In the genomic region with DNA sequence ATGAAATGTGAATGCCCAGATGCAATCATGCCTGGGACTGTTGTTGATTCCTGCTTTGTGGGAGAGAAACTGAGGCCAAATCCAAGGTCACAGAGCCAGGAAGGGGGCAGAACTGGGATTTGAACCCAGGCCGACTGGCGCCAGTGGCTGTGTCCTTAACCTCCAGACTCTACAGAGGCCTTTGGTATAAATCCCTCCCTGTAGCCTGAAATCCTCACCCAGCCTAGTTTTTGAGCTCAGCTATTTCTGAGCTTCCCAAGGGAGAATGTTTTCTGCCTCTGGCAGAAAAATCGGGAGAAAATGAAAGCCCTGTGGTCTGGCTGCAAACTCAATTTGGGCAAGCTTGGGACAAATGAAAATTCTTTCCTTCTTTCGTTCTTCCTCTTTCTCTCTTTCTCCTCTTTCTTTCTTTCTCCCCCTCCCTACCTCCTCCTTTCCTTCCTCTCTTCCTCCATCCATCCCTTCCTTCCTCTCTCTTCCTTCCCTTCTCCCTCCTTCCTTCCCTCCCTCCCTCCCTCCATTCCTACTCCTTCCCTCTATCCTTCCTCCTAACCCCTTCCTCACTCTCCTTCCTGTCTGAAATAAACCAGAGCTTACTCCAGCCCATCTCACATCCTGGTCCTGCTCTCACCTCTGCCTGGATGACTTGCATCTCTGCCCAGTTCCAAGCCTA, we compare ENCODE assay signal across 32 cellular contexts. TPM values are rescaled to one million over a fixed set of nuclear protein-coding genes. Genes with fewer than 3 reads are reported as not detected.
A peak's percentile ranks its signal among the peaks of the same experiment; 100 is the strongest.
DNase-seq lines count a peak whose midpoint lies in the region; ATAC-seq, FAIRE-seq and TF ChIP-seq lines count a peak whose summit lies in the region.
"Had no signal": no experiment of that assay in that cellular context is flagged by ENCODE, and none has a peak within 500 bp of the region (broad histone marks: within the 10 kb centered on the region; RNA-seq: fewer than 3 reads in every experiment).

No MANE protein-coding gene starts in this region.

- WGBS in right cardiac atrium = 47% methylated on average over 4 of the region's 4 CpGs
- WGBS in K562 (ENCODE audit: insufficient coverage, low coverage, missing lambda C conversion rate) = 60% methylated on average over 3 of the region's 4 CpGs
- no CpG with 5 or more reads among the region's 4 CpGs for WGBS in H9 (ENCODE audit: extremely low coverage, insufficient read length, low lambda C conversion rate)

- H2BK5ac ChIP-seq in H9 (ENCODE audit: insufficient read length, low read length) = no peak overlapping the region

- no peak overlapping the region for H3T11ph ChIP-seq in H9 (ENCODE audit: low read length)

- peaks cover 3% of the 10 kb centered on the region for H3K23me2 ChIP-seq in H9 (ENCODE audit: insufficient read length, low read depth, low read length, poor library complexity, severe bottlenecking)

- H3K4me1 ChIP-seq in right cardiac atrium (ENCODE audit: control insufficient read depth, insufficient read depth, low read length) (no peaks in the 10 kb centered on the region), K562 (replicated peaks in 1 of 2; ENCODE audit: control insufficient read depth in 2 of 2, insufficient read depth in 2 of 2, low read length in 2 of 2) (peaks cover 31 to 36% of the 10 kb centered on the region in 2 experiments), H9 (ENCODE audit: insufficient read depth, low read length) (peaks cover 2% of the 10 kb centered on the region; the same call in 1 of the 2 replicates)
- H3K4me1 ChIP-seq: parathyroid adenoma, uterus had no signal

- FAIRE-seq in K562 (lab: Jason Lieb, UNC) = no peak
- FAIRE-seq: A204.1, endothelial cell of umbilical vein, keratinocyte had no signal

- H3K4me3 ChIP-seq in right cardiac atrium (ENCODE audit: low read length) (no peak overlapping the region), K562 (no peak overlapping the region)
- H3K4me3 ChIP-seq: SK-N-MC, uterus had no signal

- intact Hi-C loops in right cardiac atrium (cut with DNase I) (no loop called here), Right ventricle myocardium inferior (cut with DNase I) (no loop called here), K562 (cut with micrococcal nuclease) (no loop called here)

- no peak overlapping the region for H3K23ac ChIP-seq in H9 (ENCODE audit: insufficient read length, low read depth, low read length)

- H3K4me2 ChIP-seq in K562 (ENCODE audit: insufficient read depth, low read length) (no peak overlapping the region), H9 (ENCODE audit: insufficient read depth, insufficient read length, low read length) (no peak overlapping the region)

- no peak overlapping the region for H2BK20ac ChIP-seq in H9 (ENCODE audit: low read depth, low read length, poor library complexity, severe bottlenecking)

- H3K56ac ChIP-seq in H9 (ENCODE audit: insufficient read length, low read depth, low read length) = no peak overlapping the region

- H3K9ac ChIP-seq in K562 (ENCODE audit: insufficient read depth in 1 of 2, low read depth in 2 of 2, low read length in 2 of 2) = no peak overlapping the region; a peak in 1 of 4 replicates
- no peak overlapping the region for H3K9ac ChIP-seq in H9 (ENCODE audit: extremely low read depth, insufficient read length, low read length)
- H3K9ac ChIP-seq: parathyroid adenoma had no signal

- TF ChIP-seq RAD21 in K562 (CRISPR knock-in tag; conservative IDR thresholded peaks at IDR 0.05 in 1 of 2, IDR thresholded peaks at IDR 0.05 in 1 of 2) = no peak

- no peak overlapping the region for H2AK5ac ChIP-seq in H9 (ENCODE audit: insufficient read length, low read length)

- no peak overlapping the region for H3K18ac ChIP-seq in H9 (ENCODE audit: insufficient read length, low read depth, low read length)

- peak in 1 of 3 donors; percentile 71 for DNase-seq in right cardiac atrium
- DNase-seq in Right ventricle myocardium inferior (ENCODE audit: missing footprints) = no peak
- no peak for DNase-seq in K562 (ENCODE audit: extremely low read depth in 1 of 4, low spot score in 3 of 4)
- DNase-seq in mesothelial cell of epicardium (ENCODE audit: low spot score in 2 of 2, unreplicated experiment in 2 of 2) = no peak
- DNase-seq in H9 = no peak
- no peak for DNase-seq in NCI-H526 treated with DMSO at 0.1 percent for 48 hours (lab: John Stamatoyannopoulos, UW)
- DNase-seq: activated CD4-positive, alpha-beta T cell treated with anti-CD3 and anti-CD28 coated beads for 4 hours; activated effector memory CD4-positive, alpha-beta T cell treated with anti-CD3 and anti-CD28 coated beads, Interleukin-2, amount 50 U/mL, for 16 hours; activated naive CD8-positive, alpha-beta T cell treated with anti-CD3 and anti-CD28 coated beads, Interleukin-2, amount 10 ng/mL, durations not matched to agents 7 days and 5 days; activated T-cell treated with anti-CD3 and anti-CD28 coated beads for 4 hours; cerebellar nuclear complex; COR-L47; GDM1; head of caudate nucleus; Karpas-422; NCI-H1417 treated with DMSO at 0.1 percent for 48 hours; NCI-H2081 treated with DMSO at 0.1 percent for 48 hours; NCI-H446; RPMI8226; stimulated activated CD4-positive, alpha-beta T cell treated with anti-CD3 and anti-CD28 coated beads, Interleukin-4, amount 100 ng/mL, for 24 hours; uterus had no signal

- H2BK15ac ChIP-seq in H9 (ENCODE audit: low read depth, low read length) = no peak overlapping the region

- H3K9me3 ChIP-seq in right cardiac atrium (ENCODE audit: control insufficient read depth, low read length) = no peaks in the 10 kb centered on the region
- no peaks in the 10 kb centered on the region for H3K9me3 ChIP-seq in K562 (replicated peaks; ENCODE audit: control insufficient read depth, insufficient read depth, low read depth, low read length)
- no peaks in the 10 kb centered on the region for H3K9me3 ChIP-seq in H9 (ENCODE audit: control insufficient read depth, low read depth, low read length)
- H3K9me3 ChIP-seq: BE2C, uterus had no signal

- in situ Hi-C loops in K562 (cut with MboI) = no loop called here

- H3K27ac ChIP-seq in right cardiac atrium (ENCODE audit: low read length) (peak overlapping the region; percentile 48), K562 (ENCODE audit: extremely low read depth, low read depth, low read length) (no peak overlapping the region), H9 (ENCODE audit: insufficient read length, low read depth, low read length) (no peak overlapping the region)
- H3K27ac ChIP-seq: parathyroid adenoma, SK-N-MC, uterus had no signal

- no peaks in the 10 kb centered on the region for H3K9me1 ChIP-seq in K562 (ENCODE audit: control insufficient read depth, insufficient read depth, low read length)

- TF ChIP-seq CTCF in K562 (IDR thresholded peaks at IDR 0.05 in 2 of 3, conservative IDR thresholded peaks at IDR 0.05 in 1 of 3; ENCODE audit: insufficient read depth in 2 of 3, low read depth in 1 of 3, low read length in 3 of 3) (no peak), mesothelial cell of epicardium (IDR thresholded peaks at IDR 0.05; ENCODE audit: unreplicated experiment) (no peak), H9 (conservative IDR thresholded peaks at IDR 0.05) (no peak)

- H3K27ac Mint-ChIP-seq in mesothelial cell of epicardium (peak overlapping the region; percentile 12), H9 (no peak overlapping the region; a peak in 1 of 7 replicates)
- H3K27ac Mint-ChIP-seq: activated naive CD8-positive, alpha-beta T cell treated with anti-CD3 and anti-CD28 coated beads, Interleukin-2, amount 10 ng/mL, durations not matched to agents 7 days and 5 days; stimulated activated effector memory CD8-positive, alpha-beta T cell treated with anti-CD3 and anti-CD28 coated beads, Interleukin-12 subunit alpha, Interleukin-12 subunit beta, amount 100 ng/mL, for 72 hours had no signal

- ATAC-seq in right cardiac atrium (peak in 1 of 2 donors; percentile 52), Right ventricle myocardium inferior (no peak), K562 (no peak), GM21576 (IDR thresholded peaks at IDR 0.05; ENCODE audit: unreplicated experiment) (no peak), GM18867 (IDR thresholded peaks at IDR 0.05; ENCODE audit: unreplicated experiment) (no peak)
- ATAC-seq: HCT116; stimulated activated effector memory CD8-positive, alpha-beta T cell treated with anti-CD3 and anti-CD28 coated beads, Interleukin-12 subunit alpha, Interleukin-12 subunit beta, amount 100 ng/mL, for 72 hours had no signal

- H3K79me2 ChIP-seq in K562 (ENCODE audit: control insufficient read depth, insufficient read depth, low read length) = no peaks in the 10 kb centered on the region; the same call in 2 of the 3 replicates
- H3K79me2 ChIP-seq in H9 (ENCODE audit: insufficient read depth, low read length) = no peaks in the 10 kb centered on the region
- H3K79me2 ChIP-seq: parathyroid adenoma had no signal

- H3K27me3 Mint-ChIP-seq in mesothelial cell of epicardium (ENCODE audit: low read depth) (no peaks in the 10 kb centered on the region), H9 (ENCODE audit: low read depth) (peaks cover 7% of the 10 kb centered on the region)

- no peaks in the 10 kb centered on the region for H3K27me3 ChIP-seq in right cardiac atrium (ENCODE audit: control insufficient read depth, insufficient read depth)
- H3K27me3 ChIP-seq in K562 (ENCODE audit: control insufficient read depth in 2 of 2, insufficient read depth in 2 of 2, low read length in 2 of 2) = no peaks in the 10 kb centered on the region
- H3K27me3 ChIP-seq in H9 (ENCODE audit: insufficient read depth, low read length) = no peaks in the 10 kb centered on the region
- H3K27me3 ChIP-seq: BE2C, uterus had no signal

- POLR2A ChIA-PET in K562 (lab: Yijun Ruan, JAX) = interaction anchor here (0.5 to 1.8 kb wide), 3 partner anchors 17 to 143 kb away, joined by 3 to 5 read pairs (median 3); no protein-coding TSS in a partner anchor

- TF ChIP-seq POLR2A in K562 (conservative IDR thresholded peaks at IDR 0.05) = no peak

- H3K36me3 Mint-ChIP-seq in mesothelial cell of epicardium (no peaks in the 10 kb centered on the region), H9 (ENCODE audit: insufficient read depth in 1 of 3, low read depth in 3 of 3) (no peaks in the 10 kb centered on the region; a peak in 1 of 7 replicates)
- H3K36me3 Mint-ChIP-seq: activated naive CD8-positive, alpha-beta T cell treated with anti-CD3 and anti-CD28 coated beads, Interleukin-2, amount 10 ng/mL, durations not matched to agents 7 days and 5 days; stimulated activated effector memory CD8-positive, alpha-beta T cell treated with anti-CD3 and anti-CD28 coated beads, Interleukin-12 subunit alpha, Interleukin-12 subunit beta, amount 100 ng/mL, for 72 hours had no signal

- no peak overlapping the region for H2BK120ac ChIP-seq in H9 (ENCODE audit: low read depth, low read length, poor library complexity, severe bottlenecking)

- no peaks in the 10 kb centered on the region for H3K36me3 ChIP-seq in K562 (ENCODE audit: control insufficient read depth, insufficient read depth, low read length)
- H3K36me3 ChIP-seq: BE2C, uterus had no signal

- H2BK12ac ChIP-seq in H9 (ENCODE audit: insufficient read length, low read depth, low read length) = no peak overlapping the region

- no TSS peak for BruUV-seq in K562 (replicated peaks; lab: Mats Ljungman, UMichigan)

- H3K4me1 Mint-ChIP-seq in mesothelial cell of epicardium = peaks cover 23% of the 10 kb centered on the region
- peaks cover 12 to 23% of the 10 kb centered on the region in 2 experiments for H3K4me1 Mint-ChIP-seq in H9
- H3K4me1 Mint-ChIP-seq: stimulated activated effector memory CD8-positive, alpha-beta T cell treated with anti-CD3 and anti-CD28 coated beads, Interleukin-12 subunit alpha, Interleukin-12 subunit beta, amount 100 ng/mL, for 72 hours had no signal

- no peak overlapping the region for H2AFZ ChIP-seq in K562 (ENCODE audit: low read depth, low read length)
- H2AFZ ChIP-seq in H9 (ENCODE audit: low read length) = no peak overlapping the region
- H2AFZ ChIP-seq: parathyroid adenoma had no signal

- no peak overlapping the region for H3K4me3 Mint-ChIP-seq in mesothelial cell of epicardium
- H3K4me3 Mint-ChIP-seq in H9 = no peak overlapping the region
- H3K4me3 Mint-ChIP-seq: activated naive CD8-positive, alpha-beta T cell treated with anti-CD3 and anti-CD28 coated beads, Interleukin-2, amount 10 ng/mL, durations not matched to agents 7 days and 5 days; stimulated activated effector memory CD8-positive, alpha-beta T cell treated with anti-CD3 and anti-CD28 coated beads, Interleukin-12 subunit alpha, Interleukin-12 subunit beta, amount 100 ng/mL, for 72 hours had no signal

- H4K20me1 ChIP-seq in K562 (replicated peaks; ENCODE audit: control insufficient read depth, insufficient read depth, low read length) = no peaks in the 10 kb centered on the region
- H4K20me1 ChIP-seq in H9 (ENCODE audit: control insufficient read depth, insufficient read depth, insufficient read length) = no peaks in the 10 kb centered on the region

- no peak overlapping the region for H4K5ac ChIP-seq in H9 (ENCODE audit: insufficient read length, low read depth, low read length)

- H3K4ac ChIP-seq in H9 (ENCODE audit: low read depth, low read length) = no peak overlapping the region

- no peak overlapping the region for H4K8ac ChIP-seq in H9 (replicated peaks; ENCODE audit: insufficient read length, low read depth, low read length)

- H3K9me3 Mint-ChIP-seq in mesothelial cell of epicardium (no peaks in the 10 kb centered on the region), H9 (no peaks in the 10 kb centered on the region)
- H3K9me3 Mint-ChIP-seq: activated naive CD8-positive, alpha-beta T cell treated with anti-CD3 and anti-CD28 coated beads, Interleukin-2, amount 10 ng/mL, durations not matched to agents 7 days and 5 days; stimulated activated effector memory CD8-positive, alpha-beta T cell treated with anti-CD3 and anti-CD28 coated beads, Interleukin-12 subunit alpha, Interleukin-12 subunit beta, amount 100 ng/mL, for 72 hours had no signal

- TF ChIP-seq EP300 in K562 (IDR thresholded peaks at IDR 0.05; ENCODE audit: low read length) = no peak

- no peak overlapping the region for H4K91ac ChIP-seq in H9 (ENCODE audit: insufficient read length, low read depth, low read length)

- CTCF ChIA-PET in K562 (lab: Yijun Ruan, JAX; ENCODE audit: low intra/inter-chr PET ratio) = no interaction called here

- H3K79me1 ChIP-seq in H9 (ENCODE audit: insufficient read depth, low read depth, low read length, poor library complexity, severe bottlenecking) = no peaks in the 10 kb centered on the region

- no peak overlapping the region for H3K14ac ChIP-seq in H9 (ENCODE audit: insufficient read depth, low read length)

RNA-seq across cellular contexts. Expression of a gene that starts 34.9 kb away (rescaled TPM):
- total RNA-seq in right cardiac atrium (1 to 10 TPM; 2.9 to 6.0 (median 3.4) TPM), Right ventricle myocardium inferior (0.73 TPM), K562 (2014; rRNA removed) (1.7 and 7.3 TPM in 2 replicates), K562 (2014; rRNA removed; fragmentation: Illumina TruSeq; extraction: Trizol) (1.1 and 2.0 TPM in 2 replicates), K562 (2015; rRNA removed; fragmentation: Illumina TruSeq; extraction: Trizol) (2.4 TPM in 2 replicates), K562 (2021) (10.7 and 13.4 TPM in 2 replicates), mesothelial cell of epicardium (8.5 to 9.7 TPM (median 8.9 TPM) in 3 replicates), H9 (2021) (6.4 and 7.0 TPM in 2 replicates)
- polyA plus RNA-seq in right cardiac atrium (8.4 TPM), K562 (2011; rRNA removed) (1.6 and 7.1 TPM in 2 replicates), K562 (2014; fragmentation: Illumina TruSeq; extraction: Trizol) (11.6 and 12.3 TPM in 2 replicates), K562 (2014; fragmentation: Nextera tagmentation; extraction: Ambion mirVana) (under 1 TPM; 0.32 to 0.80 TPM), K562 (2014; rRNA removed) (3.1 and 6.4 TPM in 2 replicates)
- total RNA-seq in K562 (2011; cell fraction: chromatin; rRNA removed; ENCODE audit: low replicate concordance) = 4.4 and 12.8 TPM in 2 replicates
- total RNA-seq in K562 (2011; cell fraction: nucleolus; rRNA removed) = 12.4 and 15.3 TPM in 2 replicates
- 9.8 and 10.2 TPM in 2 replicates for total RNA-seq in K562 (2011; cell fraction: nucleoplasm; rRNA removed)
- polyA plus RNA-seq in K562 (2011; cell fraction: cytosol; rRNA removed) = 2.3 and 3.2 TPM in 2 replicates
- 10.9 and 15.0 TPM in 2 replicates for polyA plus RNA-seq in K562 (2011; cell fraction: nucleus; rRNA removed)
- polyA plus RNA-seq in K562 (2012) = 9.7 and 21.7 TPM in 2 replicates
- 1.2 and 1.4 TPM in 2 replicates for polyA minus RNA-seq in K562 (2011; rRNA and poly(A)+ RNA removed)
- 3.7 and 4.9 TPM in 2 replicates for polyA minus RNA-seq in K562 (2011; cell fraction: cytosol; rRNA and poly(A)+ RNA removed)
- 6.7 and 14.1 TPM in 2 replicates for polyA minus RNA-seq in K562 (2011; cell fraction: nucleus; rRNA and poly(A)+ RNA removed)
- total RNA-seq: temporal lobe had no signal
- polyA plus RNA-seq: keratinocyte had no signal
